In the genomic region with DNA sequence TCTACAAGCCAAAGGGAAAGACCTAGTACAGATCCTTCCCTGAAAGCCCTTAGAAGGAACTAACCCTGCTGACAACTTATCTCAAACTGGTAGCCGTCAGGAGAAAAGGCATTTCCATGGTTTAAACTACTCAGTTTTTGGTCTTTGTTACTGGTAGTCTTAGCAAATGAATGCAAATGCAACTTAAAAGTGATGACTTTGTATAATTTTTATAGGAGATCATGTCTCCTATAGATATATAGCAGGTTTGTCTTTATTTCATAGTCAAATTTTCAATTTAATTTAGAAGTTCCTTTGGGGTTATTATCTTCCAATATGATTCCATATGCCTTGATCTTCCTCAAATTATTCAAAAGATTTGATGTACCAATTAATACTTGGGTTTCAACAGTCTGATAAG, we compare ENCODE assay signal across 33 cellular contexts.
DNase-seq lines count a peak whose midpoint lies in the region; ATAC-seq, FAIRE-seq and TF ChIP-seq lines count a peak whose summit lies in the region.
"Had no signal": no experiment of that assay in that cellular context is flagged by ENCODE, and none has a peak within 500 bp of the region (broad histone marks: within the 10 kb centered on the region; RNA-seq: fewer than 3 reads in every experiment).

No MANE protein-coding gene starts in this region.

- H3K18ac ChIP-seq in IMR-90 (ENCODE audit: low read depth, low read length), result no peak overlapping the region

- ATAC-seq in HepG2 (no peak), right lobe of liver (no peak), A549 (no peak), IMR-90 (ENCODE audit: low read depth) (no peak), K562 (no peak)
- ATAC-seq: CD8-positive, alpha-beta T cell had no signal

- H3K9me3 ChIP-seq in HepG2 (ENCODE audit: low read length) (no peaks in the 10 kb centered on the region), right lobe of liver (peaks cover 0 to 2% (median 0%) of the 10 kb centered on the region in 4 donors), A549 (no peaks in the 10 kb centered on the region), IMR-90 (ENCODE audit: control insufficient read depth, insufficient read depth, low read length) (no peaks in the 10 kb centered on the region), K562 (replicated peaks; ENCODE audit: control insufficient read depth, insufficient read depth, low read depth, low read length) (no peaks in the 10 kb centered on the region), esophagus muscularis mucosa (no peaks in the 10 kb centered on the region)
- H3K9me3 ChIP-seq: BE2C; BLaER1; BLaER1 treated with 17β-estradiol and CSF1 and Interleukin-3, amounts not matched to agents 10 nM and 100 nM; Caco-2 had no signal

- CTCF ChIA-PET in HepG2 (lab: Yijun Ruan, JAX; ENCODE audit: low intra/inter-chr PET ratio, low total read pairs), result no interaction called here
- CTCF ChIA-PET in A549 (lab: Yijun Ruan, JAX), result no interaction called here
- CTCF ChIA-PET in IMR-90 (lab: Yijun Ruan, JAX), result no interaction called here
- CTCF ChIA-PET in K562 (lab: Yijun Ruan, JAX; ENCODE audit: low intra/inter-chr PET ratio), result no interaction called here

- H3K79me1 ChIP-seq in IMR-90 (ENCODE audit: low read depth in 1 of 2, low read length in 2 of 2), result no peaks in the 10 kb centered on the region

- TF ChIP-seq POLR2A in HepG2 (IDR thresholded peaks at IDR 0.05; ENCODE audit: insufficient read depth in 1 of 2, low read depth in 2 of 2, low read length in 2 of 2) (no peak), right lobe of liver (IDR thresholded peaks at IDR 0.05) (no peak), A549 (IDR thresholded peaks at IDR 0.05; ENCODE audit: low read length) (no peak), IMR-90 (IDR thresholded peaks at IDR 0.05; ENCODE audit: low read depth, low read length) (no peak), K562 (conservative IDR thresholded peaks at IDR 0.05) (no peak), esophagus muscularis mucosa (IDR thresholded peaks at IDR 0.05; ENCODE audit: low read depth) (no peak)

- H3K79me2 ChIP-seq in HepG2 (ENCODE audit: insufficient read depth, low read length) (no peaks in the 10 kb centered on the region), K562 (ENCODE audit: control insufficient read depth, insufficient read depth, low read length) (no peaks in the 10 kb centered on the region)

- dilution Hi-C loops in IMR-90 (cut with HindIII; ENCODE audit: low sequenced_read_pairs, unreplicated experiment), result no loop called here

- WGBS in HepG2 (ENCODE audit: low lambda C conversion rate), result 0% methylated on average over 1 of the region's 1 CpG
- 56% methylated on average over 1 of the region's 1 CpG for WGBS in right lobe of liver (ENCODE audit: insufficient coverage, low coverage, low lambda C conversion rate, missing lambda C conversion rate)
- 15% methylated on average over 1 of the region's 1 CpG for WGBS in A549 (ENCODE audit: missing lambda C conversion rate)
- no CpG with 5 or more reads among the region's 1 CpG for WGBS in IMR-90 (ENCODE audit: extremely low coverage in 2 of 2, insufficient read length in 1 of 2), 2 experiments
- WGBS in K562 (ENCODE audit: insufficient coverage, low coverage, missing lambda C conversion rate), result 70% methylated on average over 1 of the region's 1 CpG
- 88% methylated on average over 1 of the region's 1 CpG for WGBS in esophagus muscularis mucosa

- TF ChIP-seq CTCF in HepG2 (CRISPR knock-in tag; IDR thresholded peaks at IDR 0.05) (no peak), right lobe of liver (IDR thresholded peaks at IDR 0.05) (no peak), A549 (IDR thresholded peaks at IDR 0.05) (no peak), IMR-90 (conservative IDR thresholded peaks at IDR 0.05; ENCODE audit: low read depth, low read length) (no peak), K562 (IDR thresholded peaks at IDR 0.05 in 2 of 3, conservative IDR thresholded peaks at IDR 0.05 in 1 of 3; ENCODE audit: insufficient read depth in 2 of 3, low read depth in 1 of 3, low read length in 3 of 3) (no peak), esophagus muscularis mucosa (IDR thresholded peaks at IDR 0.05) (no peak)

- H3K56ac ChIP-seq in IMR-90 (ENCODE audit: extremely low read depth, insufficient read depth, low read length), result no peak overlapping the region

- no peak overlapping the region for H2AK9ac ChIP-seq in IMR-90 (replicated peaks; ENCODE audit: low read depth, low read length, poor library complexity)

- no peak overlapping the region for H4K8ac ChIP-seq in IMR-90 (ENCODE audit: low read depth in 2 of 2, low read length in 2 of 2)

- no peak overlapping the region for H2AK5ac ChIP-seq in IMR-90 (ENCODE audit: low read depth, low read length)

- no peak overlapping the region for H3K27ac ChIP-seq in HepG2 (ENCODE audit: extremely low read length, insufficient read depth, low read length)
- no peak overlapping the region for H3K27ac ChIP-seq in right lobe of liver
- H3K27ac ChIP-seq in A549, result no peak overlapping the region
- H3K27ac ChIP-seq in IMR-90 (ENCODE audit: insufficient read depth, low read length), result no peak overlapping the region
- no peak overlapping the region for H3K27ac ChIP-seq in K562 (ENCODE audit: extremely low read depth, low read depth, low read length)
- H3K27ac ChIP-seq in esophagus muscularis mucosa (replicated peaks in 1 of 4), result no peak overlapping the region
- H3K27ac ChIP-seq: 22Rv1; BLaER1; BLaER1 treated with 17β-estradiol and CSF1 and Interleukin-3, amounts not matched to agents 10 nM and 100 nM; C4-2B had no signal

- H3K4me2 ChIP-seq in HepG2 (ENCODE audit: low read depth, low read length), result no peak overlapping the region
- no peak overlapping the region for H3K4me2 ChIP-seq in A549
- no peak overlapping the region for H3K4me2 ChIP-seq in IMR-90 (ENCODE audit: low read depth, low read length)
- H3K4me2 ChIP-seq in K562 (ENCODE audit: insufficient read depth, low read length), result no peak overlapping the region
- H3K4me2 ChIP-seq: BLaER1; BLaER1 treated with 17β-estradiol and CSF1 and Interleukin-3, amounts not matched to agents 10 nM and 100 nM had no signal

- H3K14ac ChIP-seq in IMR-90 (replicated peaks; ENCODE audit: low read depth, low read length), result no peak overlapping the region

- H2BK120ac ChIP-seq in IMR-90 (ENCODE audit: low read depth, low read length), result no peak overlapping the region

- no peak overlapping the region for H4K5ac ChIP-seq in IMR-90 (ENCODE audit: low read depth, low read length)

- H2BK5ac ChIP-seq in IMR-90 (ENCODE audit: low read depth, low read length, poor library complexity, severe bottlenecking), result no peak overlapping the region

- POLR2A ChIA-PET in HepG2 (lab: Yijun Ruan, JAX) (no interaction called here), A549 (lab: Yijun Ruan, JAX) (no interaction called here), IMR-90 (lab: Charles Lee; ENCODE audit: unreplicated experiment) (no interaction called here), K562 (lab: Yijun Ruan, JAX) (no interaction called here)

- no peak overlapping the region for H2AFZ ChIP-seq in HepG2 (ENCODE audit: low read length)
- no peak overlapping the region for H2AFZ ChIP-seq in IMR-90 (replicated peaks; ENCODE audit: low read length, poor library complexity)
- 0 out of 2 replicates have a peak overlapping the region, but pooled peaks have one; percentile 19 for H2AFZ ChIP-seq in K562 (ENCODE audit: low read depth, low read length)

- H3K23ac ChIP-seq in IMR-90 (ENCODE audit: low read depth, low read length), result no peak overlapping the region

- intact Hi-C loops in HepG2 (cut with micrococcal nuclease; ENCODE audit: unreplicated experiment) (no loop called here), right lobe of liver (cut with DNase I) (no loop called here), IMR-90 (cut with micrococcal nuclease) (no loop called here), K562 (cut with micrococcal nuclease) (no loop called here), esophagus muscularis mucosa (cut with DNase I) (no loop called here)

- no TSS peak for BruUV-seq in HepG2 (replicated peaks; lab: Mats Ljungman, UMichigan)
- no TSS peak for BruUV-seq in IMR-90 (replicated peaks; lab: Mats Ljungman, UMichigan)
- BruUV-seq in K562 (replicated peaks; lab: Mats Ljungman, UMichigan), result no TSS peak

- H3K4ac ChIP-seq in IMR-90 (ENCODE audit: low read depth, low read length), result no peak overlapping the region

- H3K9ac ChIP-seq in HepG2 (ENCODE audit: insufficient read depth, low read depth, low read length), result no peak overlapping the region
- no peak overlapping the region for H3K9ac ChIP-seq in IMR-90 (ENCODE audit: low read depth, low read length)
- no peak overlapping the region for H3K9ac ChIP-seq in K562 (ENCODE audit: insufficient read depth in 1 of 2, low read depth in 2 of 2, low read length in 2 of 2)
- H3K9ac ChIP-seq: BLaER1; BLaER1 treated with 17β-estradiol and CSF1 and Interleukin-3, amounts not matched to agents 10 nM and 100 nM had no signal

- H3K4me1 ChIP-seq in HepG2 (ENCODE audit: insufficient read depth, low read length), result no peaks in the 10 kb centered on the region
- H3K4me1 ChIP-seq in right lobe of liver, result no peaks in the 10 kb centered on the region
- H3K4me1 ChIP-seq in A549, result no peaks in the 10 kb centered on the region
- no peaks in the 10 kb centered on the region for H3K4me1 ChIP-seq in IMR-90 (ENCODE audit: control insufficient read depth, insufficient read depth, low read length)
- no peaks in the 10 kb centered on the region for H3K4me1 ChIP-seq in K562 (replicated peaks in 1 of 2; ENCODE audit: control insufficient read depth in 2 of 2, insufficient read depth in 2 of 2, low read length in 2 of 2)
- H3K4me1 ChIP-seq in esophagus muscularis mucosa, result no peaks in the 10 kb centered on the region
- H3K4me1 ChIP-seq: BE2C; BLaER1; BLaER1 treated with 17β-estradiol and CSF1 and Interleukin-3, amounts not matched to agents 10 nM and 100 nM; Caco-2 had no signal

- H2BK15ac ChIP-seq in IMR-90 (ENCODE audit: low read depth, low read length), result no peak overlapping the region

- H2BK20ac ChIP-seq in IMR-90 (ENCODE audit: low read depth, low read length), result no peak overlapping the region

- in situ Hi-C loops in HepG2 (cut with HindIII; ENCODE audit: extremely low pct_ligation_motif_present, low pct_unique_long_range_greater_than_20kb) (no loop called here), IMR-90 (cut with MboI; ENCODE audit: low sequenced_read_pairs) (no loop called here), K562 (cut with MboI) (no loop called here)

- H4K91ac ChIP-seq in IMR-90 (ENCODE audit: insufficient read depth, low read depth, low read length), result no peak overlapping the region

- TF ChIP-seq EP300 in HepG2 (IDR thresholded peaks at IDR 0.05; ENCODE audit: low read depth in 2 of 2, low read length in 2 of 2), result no peak
- TF ChIP-seq EP300 in HepG2 (CRISPR knock-in tag; IDR thresholded peaks at IDR 0.05; ENCODE audit: borderline replicate concordance), result no peak
- TF ChIP-seq EP300 in A549 (IDR thresholded peaks at IDR 0.05), result no peak
- TF ChIP-seq EP300 in K562 (IDR thresholded peaks at IDR 0.05; ENCODE audit: low read length), result no peak
- no peak for TF ChIP-seq EP300 in esophagus muscularis mucosa (IDR thresholded peaks at IDR 0.05)

- H3K9me1 ChIP-seq in IMR-90 (ENCODE audit: insufficient read depth, low read length), result no peaks in the 10 kb centered on the region
- H3K9me1 ChIP-seq in K562 (ENCODE audit: control insufficient read depth, insufficient read depth, low read length), result no peaks in the 10 kb centered on the region

- H4K20me1 ChIP-seq in HepG2 (ENCODE audit: insufficient read depth, low read length), result no peaks in the 10 kb centered on the region
- H4K20me1 ChIP-seq in IMR-90 (ENCODE audit: insufficient read depth, low read length), result no peaks in the 10 kb centered on the region
- H4K20me1 ChIP-seq in K562 (replicated peaks; ENCODE audit: control insufficient read depth, insufficient read depth, low read length), result no peaks in the 10 kb centered on the region
- H4K20me1 ChIP-seq: BLaER1; BLaER1 treated with 17β-estradiol and CSF1 and Interleukin-3, amounts not matched to agents 10 nM and 100 nM had no signal

- H3K36me3 ChIP-seq in HepG2 (replicated peaks in 1 of 2; ENCODE audit: control insufficient read depth in 1 of 2, insufficient read depth in 2 of 2, low read length in 2 of 2) (no peaks in the 10 kb centered on the region), right lobe of liver (no peaks in the 10 kb centered on the region), IMR-90 (ENCODE audit: control insufficient read depth, insufficient read depth, low read length) (no peaks in the 10 kb centered on the region), K562 (ENCODE audit: control insufficient read depth, insufficient read depth, low read length) (no peaks in the 10 kb centered on the region), esophagus muscularis mucosa (no peaks in the 10 kb centered on the region)
- H3K36me3 ChIP-seq: BE2C; BLaER1; BLaER1 treated with 17β-estradiol and CSF1 and Interleukin-3, amounts not matched to agents 10 nM and 100 nM had no signal

- TF ChIP-seq RAD21 in HepG2 (CRISPR knock-in tag; IDR thresholded peaks at IDR 0.05) (no peak), A549 (conservative IDR thresholded peaks at IDR 0.05 in 1 of 2, IDR thresholded peaks at IDR 0.05 in 1 of 2) (no peak), IMR-90 (IDR thresholded peaks at IDR 0.05; ENCODE audit: low read length) (no peak), K562 (CRISPR knock-in tag; conservative IDR thresholded peaks at IDR 0.05 in 1 of 2, IDR thresholded peaks at IDR 0.05 in 1 of 2) (no peak)

- H3K27me3 ChIP-seq in HepG2 (ENCODE audit: control insufficient read depth in 1 of 2, insufficient read depth in 2 of 2, low read length in 2 of 2) (no peaks in the 10 kb centered on the region), right lobe of liver (no peaks in the 10 kb centered on the region), IMR-90 (ENCODE audit: control insufficient read depth, insufficient read depth, low read length) (no peaks in the 10 kb centered on the region), K562 (ENCODE audit: control insufficient read depth in 2 of 2, insufficient read depth in 2 of 2, low read length in 2 of 2) (no peaks in the 10 kb centered on the region), esophagus muscularis mucosa (no peaks in the 10 kb centered on the region)
- H3K27me3 ChIP-seq: BE2C; BLaER1; BLaER1 treated with 17β-estradiol and CSF1 and Interleukin-3, amounts not matched to agents 10 nM and 100 nM had no signal

- DNase-seq in HepG2 (ENCODE audit: low spot score) (no peak), right lobe of liver (no peak), A549 (ENCODE audit: low read depth in 1 of 2, low spot score in 1 of 2) (no peak), IMR-90 (no peak), K562 (ENCODE audit: extremely low read depth in 1 of 4, low spot score in 3 of 4) (no peak), NCI-H2081 treated with DMSO at 0.1 percent for 48 hours (lab: John Stamatoyannopoulos, UW) (no peak), esophagus muscularis mucosa (ENCODE audit: extremely low spot score) (no peak)
- no peak for DNase-seq in stimulated activated naive CD4-positive, alpha-beta T cell treated with Interleukin-2 at 50 U/mL for 16 hours (lab: John Stamatoyannopoulos, UW)
- DNase-seq: 8988T; ACHN; AML-193; BE2C; C1 segment of cervical spinal cord; Caco-2; Calu3; CD4-positive, alpha-beta memory T cell; CD4-positive, alpha-beta T cell; CD4-positive, CD25-positive, alpha-beta regulatory T cell; CD8-positive, alpha-beta memory T cell; CD8-positive, alpha-beta T cell; COR-L47; DMS 273 treated with DMSO at 0.1 percent for 48 hours; DMS153; DMS53; DMS79; DMS79 treated with DMSO at 0.1 percent for 48 hours; DND-41; EL had no signal

- H3K4me3 ChIP-seq in HepG2 (replicated peaks in 1 of 3; ENCODE audit: insufficient read depth in 1 of 3, low read depth in 2 of 3, low read length in 3 of 3) (no peak overlapping the region), right lobe of liver (no peak overlapping the region), A549 (no peak overlapping the region), IMR-90 (ENCODE audit: insufficient read depth, low read depth, low read length) (no peak overlapping the region), K562 (no peak overlapping the region), esophagus muscularis mucosa (no peak overlapping the region)
- H3K4me3 ChIP-seq: BLaER1; BLaER1 treated with 17β-estradiol and CSF1 and Interleukin-3, amounts not matched to agents 10 nM and 100 nM had no signal

- FAIRE-seq in HepG2 (lab: Jason Lieb, UNC), result no peak
- no peak for FAIRE-seq in A549 (lab: Jason Lieb, UNC)
- FAIRE-seq in K562 (lab: Jason Lieb, UNC), result no peak
- FAIRE-seq: A204.1 had no signal
